11 cellular contexts compared by ENCODE assay signal in genomic region chr1:101379939-101380338, GRCh38.
DNase-seq lines count a peak whose midpoint lies in the region; ATAC-seq lines count a peak whose summit lies in the region.
"Had no signal": no experiment of that assay in that cellular context is flagged by ENCODE, and none has a peak within 500 bp of the region (broad histone marks: within the 10 kb centered on the region; RNA-seq: fewer than 3 reads in every experiment).

No MANE protein-coding gene starts in this region.

- no peak overlapping the region for H3K27ac Mint-ChIP-seq in T-helper 17 cell
- H3K27ac Mint-ChIP-seq: endodermal cell had no signal

- peaks cover 6% of the 10 kb centered on the region for H3K4me1 Mint-ChIP-seq in T-helper 17 cell

- no peaks in the 10 kb centered on the region for H3K9me3 ChIP-seq in T-helper 17 cell (ENCODE audit: control insufficient read depth, low read length, poor library complexity, severe bottlenecking)

- no peaks in the 10 kb centered on the region for H3K36me3 Mint-ChIP-seq in T-helper 17 cell (ENCODE audit: low read depth)

- H3K27me3 Mint-ChIP-seq in T-helper 17 cell = peaks cover 2% of the 10 kb centered on the region

- peak; percentile 98 for ATAC-seq in GM18502 (IDR thresholded peaks at IDR 0.05; ENCODE audit: poor library complexity, unreplicated experiment)
- ATAC-seq in GM19455 (IDR thresholded peaks at IDR 0.05; ENCODE audit: unreplicated experiment) = peak; percentile 91
- peak; percentile 98 for ATAC-seq in HG02981 (IDR thresholded peaks at IDR 0.05; ENCODE audit: unreplicated experiment)
- ATAC-seq in T-helper 17 cell = no peak

- H3K4me3 Mint-ChIP-seq in T-helper 17 cell = peak overlapping the region; percentile 15
- H3K4me3 Mint-ChIP-seq: endodermal cell had no signal

- DNase-seq in T-helper 17 cell (no peak), HuH-7 (ENCODE audit: low spot score) (no peak), GOT3 (lab: John Stamatoyannopoulos, UW) (no peak), activated gamma-delta T cell treated with Interleukin-2 at 50 U/mL for 16 hours (no peak)
- DNase-seq in effector CD8-positive, alpha-beta T cell (lab: John Stamatoyannopoulos, UW) = no peak
- DNase-seq: Calu3, endodermal cell, posterior cingulate gyrus had no signal
